8 cellular contexts compared by ENCODE assay signal in genomic region chr20:49928411-49929141, GRCh38. TPM values are rescaled to one million over a fixed set of nuclear protein-coding genes. Genes with fewer than 3 reads are reported as not detected.
DNase-seq lines count a peak whose midpoint lies in the region; ATAC-seq and TF ChIP-seq lines count a peak whose summit lies in the region.

No MANE protein-coding gene starts in this region.

- DNase-seq in AG09309 (ENCODE audit: low read depth) (peak; percentile 78), GOT3 (lab: John Stamatoyannopoulos, UW) (peak; percentile 65), NCI-H460 (ENCODE audit: extremely low read depth, low read depth) (peak; percentile 81), kidney glomerular epithelial cell (lab: John Stamatoyannopoulos, UW) (peak; percentile 52)
- DNase-seq in central memory CD4-positive, alpha-beta T cell: peak; percentile 73
- DNase-seq in stimulated activated CD4-positive, alpha-beta T cell treated with anti-CD3 and anti-CD28 coated beads, Interleukin-1b, Interleukin-23, amount 100 ng/mL, for 4 hours (ENCODE audit: low read depth in 2 of 2): peak; percentile 68 to 79

- H3K4me3 ChIP-seq in AG09309 (ENCODE audit: control insufficient read depth, low read depth, low read length): no peak overlapping the region

- peak; percentile 85 for TF ChIP-seq CTCF in AG09309 (IDR thresholded peaks at IDR 0.05; ENCODE audit: control insufficient read depth, insufficient read depth, low read depth, low read length, missing control alignments)

- peak; percentile 72 to 89 for ATAC-seq in activated CD4-positive, CD25-positive, alpha-beta regulatory T cell treated with anti-CD3 and anti-CD28 coated beads, Interleukin-2, amount 50 U/mL, for 24 hours
- ATAC-seq in GM21737 (IDR thresholded peaks at IDR 0.05; ENCODE audit: unreplicated experiment): no peak

RNA-seq across cellular contexts. Expression of gene RNF114, which starts 7.6 kb away (rescaled TPM):
- total RNA-seq in NCI-H460 (2014; rRNA removed; shearing (Covaris generic)): 48.5 and 51.9 TPM in 2 replicates
- 110 and 112 TPM in 2 replicates for polyA plus RNA-seq in NCI-H460 (2014; cell fraction: nucleus; rRNA removed)

RNA-seq across cellular contexts. Expression of gene SPATA2, which starts 13.2 kb away (rescaled TPM):
- total RNA-seq in NCI-H460 (2014; rRNA removed; shearing (Covaris generic)): 5.3 and 6.1 TPM in 2 replicates
- 4.5 and 4.9 TPM in 2 replicates for polyA plus RNA-seq in NCI-H460 (2014; cell fraction: nucleus; rRNA removed)

RNA-seq across cellular contexts. Expression of gene SNAI1, which starts 54.2 kb away (rescaled TPM):
- 2.2 and 2.3 TPM in 2 replicates for total RNA-seq in NCI-H460 (2014; rRNA removed; shearing (Covaris generic))
- polyA plus RNA-seq in NCI-H460 (2014; cell fraction: nucleus; rRNA removed): 1.1 and 1.3 TPM in 2 replicates
